Comparison of ENCODE assay signal across 25 cellular contexts in the genomic region with DNA sequence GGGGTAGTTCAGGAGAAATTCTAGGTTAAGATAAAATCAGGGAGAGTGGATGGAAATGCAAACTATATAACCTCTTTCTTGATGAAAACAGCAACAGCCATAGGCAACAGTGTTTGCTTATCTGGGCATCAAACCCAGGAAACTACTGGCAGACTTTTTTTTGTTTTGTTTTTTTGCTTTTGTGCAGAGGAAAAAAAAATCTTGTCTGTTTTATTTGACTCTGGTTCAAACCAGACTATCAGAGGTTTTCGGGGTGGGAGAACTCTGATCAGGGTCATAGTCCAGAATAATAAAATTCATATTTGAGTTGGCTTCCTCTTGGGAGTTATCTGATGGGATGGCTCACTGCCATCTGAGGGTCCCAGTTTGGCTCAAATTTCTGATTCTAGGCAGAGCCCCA.
DNase-seq lines count a peak whose midpoint lies in the region; ATAC-seq, FAIRE-seq and TF ChIP-seq lines count a peak whose summit lies in the region.
"Had no signal": no experiment of that assay in that cellular context is flagged by ENCODE, and none has a peak within 500 bp of the region (broad histone marks: within the 10 kb centered on the region; RNA-seq: fewer than 3 reads in every experiment).

No MANE protein-coding gene starts in this region.

- no peak for FAIRE-seq in HepG2 (lab: Jason Lieb, UNC)
- FAIRE-seq: A549, D721Med, GM12891, GM18507 had no signal

- intact Hi-C loops in HepG2 (cut with micrococcal nuclease; ENCODE audit: unreplicated experiment), result no loop called here
- intact Hi-C loops in right lobe of liver (cut with DNase I), result no loop called here

- no peak for TF ChIP-seq CTCF in liver (IDR thresholded peaks at IDR 0.05; ENCODE audit: low read depth, low read length, missing input control)
- TF ChIP-seq CTCF in HepG2 (CRISPR knock-in tag; IDR thresholded peaks at IDR 0.05), result no peak
- no peak for TF ChIP-seq CTCF in right lobe of liver (IDR thresholded peaks at IDR 0.05)
- TF ChIP-seq CTCF in GM10266 (IDR thresholded peaks at IDR 0.05; ENCODE audit: control insufficient read depth, insufficient read depth, low read depth, missing control alignments), result no peak

- TF ChIP-seq EP300 in HepG2 (IDR thresholded peaks at IDR 0.05; ENCODE audit: low read depth in 2 of 2, low read length in 2 of 2), result no peak
- TF ChIP-seq EP300 in HepG2 (CRISPR knock-in tag; IDR thresholded peaks at IDR 0.05; ENCODE audit: borderline replicate concordance), result no peak

- no peaks in the 10 kb centered on the region for H3K36me3 ChIP-seq in liver (ENCODE audit: control insufficient read depth in 4 of 4, insufficient read depth in 3 of 4, low read depth in 1 of 4, low read length in 3 of 4)
- H3K36me3 ChIP-seq in HepG2 (replicated peaks in 1 of 2; ENCODE audit: control insufficient read depth in 1 of 2, insufficient read depth in 2 of 2, low read length in 2 of 2), result no peaks in the 10 kb centered on the region
- no peaks in the 10 kb centered on the region for H3K36me3 ChIP-seq in right lobe of liver
- peaks cover 17% of the 10 kb centered on the region for H3K36me3 ChIP-seq in MG63
- H3K36me3 ChIP-seq: BE2C; BLaER1 treated with 17β-estradiol and CSF1 and Interleukin-3, amounts not matched to agents 10 nM and 100 nM had no signal

- CTCF ChIA-PET in HepG2 (lab: Yijun Ruan, JAX; ENCODE audit: low intra/inter-chr PET ratio, low total read pairs), result no interaction called here

- DNase-seq in NCI-H2171 treated with DMSO at 0.1 percent for 48 hours (lab: John Stamatoyannopoulos, UW) (peak; percentile 36), NCI-H2171 (lab: John Stamatoyannopoulos, UW) (no peak), HepG2 (ENCODE audit: low spot score) (no peak), right lobe of liver (no peak), MG63 (no peak), GM10266 (ENCODE audit: extremely low spot score) (no peak)
- DNase-seq: 8988T; ACHN; AML-193; CD4-positive, alpha-beta T cell; CD8-positive, alpha-beta memory T cell; DMS 273 treated with DMSO at 0.1 percent for 48 hours; DMS79; EL; GDM1; H9 had no signal

- H3K9ac ChIP-seq in liver (ENCODE audit: low read depth in 1 of 2, low read length in 2 of 2) (no peak overlapping the region), HepG2 (ENCODE audit: insufficient read depth, low read depth, low read length) (no peak overlapping the region)
- H3K9ac ChIP-seq: BLaER1 treated with 17β-estradiol and CSF1 and Interleukin-3, amounts not matched to agents 10 nM and 100 nM had no signal

- no peaks in the 10 kb centered on the region for H3K79me2 ChIP-seq in HepG2 (ENCODE audit: insufficient read depth, low read length)

- ATAC-seq in HepG2 (no peak), right lobe of liver (peak; percentile 58 to 74 (median 65))
- ATAC-seq: A549, GM23338, HCT116 had no signal

- 16% methylated on average over 1 of the region's 1 CpG for WGBS in liver
- 3% methylated on average over 1 of the region's 1 CpG for WGBS in HepG2 (ENCODE audit: low lambda C conversion rate)
- 20% methylated on average over 1 of the region's 1 CpG for WGBS in right lobe of liver (ENCODE audit: insufficient coverage, low coverage, low lambda C conversion rate, missing lambda C conversion rate)

- peaks cover 6 to 19% (median 15%) of the 10 kb centered on the region in 4 donors for H3K4me1 ChIP-seq in liver (ENCODE audit: control insufficient read depth in 4 of 4, insufficient read depth in 4 of 4, low read length in 3 of 4)
- H3K4me1 ChIP-seq in HepG2 (ENCODE audit: insufficient read depth, low read length), result no peaks in the 10 kb centered on the region
- H3K4me1 ChIP-seq in right lobe of liver, result peaks cover 0 to 14% (median 5%) of the 10 kb centered on the region in 4 donors
- H3K4me1 ChIP-seq: A549; BLaER1 treated with 17β-estradiol and CSF1 and Interleukin-3, amounts not matched to agents 10 nM and 100 nM had no signal

- in situ Hi-C loops in HepG2 (cut with HindIII; ENCODE audit: extremely low pct_ligation_motif_present, low pct_unique_long_range_greater_than_20kb), result no loop called here

- no peaks in the 10 kb centered on the region for H3K27me3 ChIP-seq in liver (ENCODE audit: control insufficient read depth in 4 of 4, insufficient read depth in 4 of 4, low read length in 3 of 4)
- H3K27me3 ChIP-seq in HepG2 (ENCODE audit: control insufficient read depth in 1 of 2, insufficient read depth in 2 of 2, low read length in 2 of 2), result peaks cover 1 to 64% of the 10 kb centered on the region in 2 experiments; a peak in 3 of 5 replicates
- H3K27me3 ChIP-seq in right lobe of liver, result no peaks in the 10 kb centered on the region
- H3K27me3 ChIP-seq in MG63, result no peaks in the 10 kb centered on the region
- H3K27me3 ChIP-seq: BE2C; BLaER1 treated with 17β-estradiol and CSF1 and Interleukin-3, amounts not matched to agents 10 nM and 100 nM had no signal

- H4K20me1 ChIP-seq in HepG2 (ENCODE audit: insufficient read depth, low read length), result no peaks in the 10 kb centered on the region
- H4K20me1 ChIP-seq: BLaER1 treated with 17β-estradiol and CSF1 and Interleukin-3, amounts not matched to agents 10 nM and 100 nM had no signal

- POLR2A ChIA-PET in HepG2 (lab: Yijun Ruan, JAX), result no interaction called here

- H3K4me3 ChIP-seq in liver (ENCODE audit: low read depth in 1 of 3, low read length in 3 of 3) (no peak overlapping the region), HepG2 (replicated peaks in 1 of 3; ENCODE audit: insufficient read depth in 1 of 3, low read depth in 2 of 3, low read length in 3 of 3) (no peak overlapping the region), right lobe of liver (no peak overlapping the region), MG63 (no peak overlapping the region)
- H3K4me3 ChIP-seq: A549; BLaER1 treated with 17β-estradiol and CSF1 and Interleukin-3, amounts not matched to agents 10 nM and 100 nM; GM23338 had no signal

- H3K4me2 ChIP-seq in HepG2 (ENCODE audit: low read depth, low read length), result no peak overlapping the region
- H3K4me2 ChIP-seq: A549; BLaER1 treated with 17β-estradiol and CSF1 and Interleukin-3, amounts not matched to agents 10 nM and 100 nM; GM23338 had no signal

- TF ChIP-seq RAD21 in liver (IDR thresholded peaks at IDR 0.05), result no peak
- TF ChIP-seq RAD21 in HepG2 (CRISPR knock-in tag; IDR thresholded peaks at IDR 0.05), result no peak

- no peaks in the 10 kb centered on the region for H3K9me3 ChIP-seq in liver (ENCODE audit: control insufficient read depth in 4 of 4, low read length in 3 of 4)
- H3K9me3 ChIP-seq in HepG2 (ENCODE audit: low read length), result no peaks in the 10 kb centered on the region
- no peaks in the 10 kb centered on the region for H3K9me3 ChIP-seq in right lobe of liver
- no peaks in the 10 kb centered on the region for H3K9me3 ChIP-seq in MG63
- H3K9me3 ChIP-seq: A549; BE2C; BLaER1 treated with 17β-estradiol and CSF1 and Interleukin-3, amounts not matched to agents 10 nM and 100 nM had no signal

- TF ChIP-seq POLR2A in HepG2 (IDR thresholded peaks at IDR 0.05; ENCODE audit: insufficient read depth in 1 of 2, low read depth in 2 of 2, low read length in 2 of 2) (no peak), right lobe of liver (IDR thresholded peaks at IDR 0.05) (no peak)

- no TSS peak for BruUV-seq in HepG2 (replicated peaks; lab: Mats Ljungman, UMichigan)

- H3K27ac ChIP-seq in liver (ENCODE audit: low read depth in 1 of 2, low read length in 2 of 2), result peak overlapping the region; percentile 55 to 68
- no peak overlapping the region for H3K27ac ChIP-seq in HepG2 (ENCODE audit: extremely low read length, insufficient read depth, low read length)
- H3K27ac ChIP-seq in right lobe of liver, result peak overlapping the region in 2 of 3 donors; percentile 59 to 65
- H3K27ac ChIP-seq: A549; BLaER1 treated with 17β-estradiol and CSF1 and Interleukin-3, amounts not matched to agents 10 nM and 100 nM had no signal

- H2AFZ ChIP-seq in HepG2 (ENCODE audit: low read length), result no peak overlapping the region
- H2AFZ ChIP-seq: GM23338 had no signal

TF ChIP-seq in liver, 16 proteins besides CTCF, POLR2A, EP300 and RAD21 (continues in another document):
- TF ChIP-seq RXRA (IDR thresholded peaks at IDR 0.05), result peak in 1 of 2 donors; percentile 59
- no peak for TF ChIP-seq GABPA (IDR thresholded peaks at IDR 0.05 in 1 of 2, conservative IDR thresholded peaks at IDR 0.05 in 1 of 2)
- peak; percentile 82 to 90 for TF ChIP-seq HNF4A (conservative IDR thresholded peaks at IDR 0.05)
- peak in 1 of 2 donors; percentile 9 for TF ChIP-seq JUND (IDR thresholded peaks at IDR 0.05)
- TF ChIP-seq, protein P1, sequence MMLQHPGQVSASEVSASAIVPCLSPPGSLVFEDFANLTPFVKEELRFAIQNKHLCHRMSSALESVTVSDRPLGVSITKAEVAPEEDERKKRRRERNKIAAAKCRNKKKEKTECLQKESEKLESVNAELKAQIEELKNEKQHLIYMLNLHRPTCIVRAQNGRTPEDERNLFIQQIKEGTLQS (IDR thresholded peaks at IDR 0.05), result no peak
- TF ChIP-seq, protein P2, sequence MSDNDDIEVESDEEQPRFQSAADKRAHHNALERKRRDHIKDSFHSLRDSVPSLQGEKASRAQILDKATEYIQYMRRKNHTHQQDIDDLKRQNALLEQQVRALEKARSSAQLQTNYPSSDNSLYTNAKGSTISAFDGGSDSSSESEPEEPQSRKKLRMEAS (IDR thresholded peaks at IDR 0.05), result peak; percentile 19

TF ChIP-seq in HepG2, 621 proteins besides CTCF, POLR2A, EP300 and RAD21:
- no peak for TF ChIP-seq HNRNPUL1 (IDR thresholded peaks at IDR 0.05; ENCODE audit: low read depth, low read length)
- no peak for TF ChIP-seq DNMT3B (CRISPR knock-in tag; conservative IDR thresholded peaks at IDR 0.05)
- no peak for TF ChIP-seq AHR (CRISPR knock-in tag; IDR thresholded peaks at IDR 0.05)
- no peak for TF ChIP-seq HDAC1 (CRISPR knock-in tag; IDR thresholded peaks at IDR 0.05)
- no peak for TF ChIP-seq ZSCAN22 (CRISPR knock-in tag; IDR thresholded peaks at IDR 0.05)
- TF ChIP-seq ZC3H13 (CRISPR knock-in tag; IDR thresholded peaks at IDR 0.05), result no peak
TF ChIP-seq in HepG2: peak in this region for 0.
